8 cellular contexts compared by ENCODE assay signal in genomic region chr16:22670551-22670970, GRCh38.
DNase-seq lines count a peak whose midpoint lies in the region; ATAC-seq and TF ChIP-seq lines count a peak whose summit lies in the region.

No MANE protein-coding gene starts in this region.

- CTCF ChIA-PET in Caco-2 (lab: Charles Lee) (interaction anchor here (0.6 kb wide), 1 partner anchor 392 kb away, joined by 3 read pairs; no protein-coding TSS in a partner anchor), Panc1 (lab: Charles Lee) (no interaction called here)
- CTCF ChIA-PET in CD4-positive, alpha-beta T cell (lab: Charles Lee): no interaction called here

- in situ Hi-C loops in Panc1 (cut with HindIII; ENCODE audit: low pct_unique_long_range_greater_than_20kb, low sequenced_read_pairs): no loop called here

- POLR2A ChIA-PET in Caco-2 (lab: Charles Lee) (no interaction called here), Panc1 (lab: Charles Lee) (no interaction called here)
- POLR2A ChIA-PET in CD4-positive, alpha-beta T cell (lab: Charles Lee): no interaction called here

- intact Hi-C loops in Caco-2 (cut with micrococcal nuclease; ENCODE audit: unreplicated experiment): no loop called here
- intact Hi-C loops in Panc1 (cut with micrococcal nuclease; ENCODE audit: unreplicated experiment): no loop called here
- intact Hi-C loops in CD4-positive, alpha-beta T cell (cut with DNase I, micrococcal nuclease): no loop called here

- H3K4me1 ChIP-seq in Caco-2: no peaks in the 10 kb centered on the region
- H3K4me1 ChIP-seq in Panc1 (ENCODE audit: control insufficient read depth, insufficient read depth, low read length): no peaks in the 10 kb centered on the region

- BruUV-seq in Caco-2 (replicated peaks; lab: Mats Ljungman, UMichigan) (no TSS peak), Panc1 (replicated peaks; lab: Mats Ljungman, UMichigan) (no TSS peak)

- DNase-seq in Caco-2 (peak; percentile 58 to 71), Panc1 (ENCODE audit: low read depth, low spot score) (no peak), islet precursor cell (peak; percentile 74), NCI-H345 (lab: John Stamatoyannopoulos, UW) (no peak), chondrocyte (ENCODE audit: low spot score) (no peak)
- no peak for DNase-seq in CD4-positive, alpha-beta T cell

- H3K36me3 ChIP-seq in Caco-2 (ENCODE audit: control insufficient read depth, insufficient read depth, low read length) (no peaks in the 10 kb centered on the region), Panc1 (ENCODE audit: control insufficient read depth, insufficient read depth, low read length) (no peaks in the 10 kb centered on the region)

- H3K27ac Mint-ChIP-seq in Caco-2 (ENCODE audit: unreplicated experiment): no peak overlapping the region
- H3K27ac Mint-ChIP-seq in CD4-positive, alpha-beta T cell: no peak overlapping the region
- no peak overlapping the region for H3K27ac Mint-ChIP-seq in chondrocyte (ENCODE audit: unreplicated experiment)

- H3K4me1 Mint-ChIP-seq in Caco-2 (ENCODE audit: low read depth, unreplicated experiment): no peaks in the 10 kb centered on the region
- no peaks in the 10 kb centered on the region for H3K4me1 Mint-ChIP-seq in CD4-positive, alpha-beta T cell (ENCODE audit: low read depth)
- no peaks in the 10 kb centered on the region for H3K4me1 Mint-ChIP-seq in chondrocyte (ENCODE audit: low read depth)

- H3K27me3 Mint-ChIP-seq in Caco-2 (ENCODE audit: insufficient read depth, unreplicated experiment) (no peaks in the 10 kb centered on the region), chondrocyte (ENCODE audit: low read depth) (peaks cover 2% of the 10 kb centered on the region)
- peaks cover 4% of the 10 kb centered on the region for H3K27me3 Mint-ChIP-seq in CD4-positive, alpha-beta T cell

- H3K4me3 ChIP-seq in Caco-2 (ENCODE audit: low read depth, low read length): no peak overlapping the region
- H3K4me3 ChIP-seq in Panc1 (ENCODE audit: low read depth in 2 of 2, low read length in 2 of 2): no peak overlapping the region

- H3K9me3 Mint-ChIP-seq in Caco-2 (ENCODE audit: unreplicated experiment) (no peaks in the 10 kb centered on the region), chondrocyte (ENCODE audit: low read depth) (no peaks in the 10 kb centered on the region)
- no peaks in the 10 kb centered on the region for H3K9me3 Mint-ChIP-seq in CD4-positive, alpha-beta T cell

- no peaks in the 10 kb centered on the region for H3K9me3 ChIP-seq in Caco-2
- no peaks in the 10 kb centered on the region for H3K9me3 ChIP-seq in Panc1 (ENCODE audit: control insufficient read depth, insufficient read depth, low read depth, low read length)
- no peaks in the 10 kb centered on the region for H3K9me3 ChIP-seq in CD4-positive, alpha-beta T cell (ENCODE audit: control insufficient read depth, low read length)

- ATAC-seq in GM18907 (IDR thresholded peaks at IDR 0.05; ENCODE audit: unreplicated experiment): peak; percentile 55
- 0 out of 2 replicates have a peak, but pooled peaks have one; percentile 68 for ATAC-seq in Panc1
- ATAC-seq in HG02981 (IDR thresholded peaks at IDR 0.05; ENCODE audit: unreplicated experiment): no peak
- no peak for ATAC-seq in CD4-positive, alpha-beta T cell (ENCODE audit: poor library complexity)

- no peak for TF ChIP-seq CTCF in Caco-2 (IDR thresholded peaks at IDR 0.05; ENCODE audit: insufficient read depth in 1 of 2, low read depth in 1 of 2, low read length in 1 of 2, severe bottlenecking in 1 of 2, unreplicated experiment in 1 of 2)
- TF ChIP-seq CTCF in Panc1 (IDR thresholded peaks at IDR 0.05): no peak
- no peak for TF ChIP-seq CTCF in CD4-positive, alpha-beta T cell (IDR thresholded peaks at IDR 0.05)
- TF ChIP-seq CTCF in chondrocyte (IDR thresholded peaks at IDR 0.05): no peak

- H3K36me3 Mint-ChIP-seq in Caco-2 (ENCODE audit: insufficient read depth, unreplicated experiment) (no peaks in the 10 kb centered on the region), chondrocyte (ENCODE audit: low read depth) (no peaks in the 10 kb centered on the region)
- no peaks in the 10 kb centered on the region for H3K36me3 Mint-ChIP-seq in CD4-positive, alpha-beta T cell (ENCODE audit: low read depth)

- H3K4me3 Mint-ChIP-seq in Caco-2 (ENCODE audit: unreplicated experiment): no peak overlapping the region
- H3K4me3 Mint-ChIP-seq in CD4-positive, alpha-beta T cell: no peak overlapping the region
- H3K4me3 Mint-ChIP-seq in chondrocyte (ENCODE audit: unreplicated experiment): no peak overlapping the region

- peaks cover 2% of the 10 kb centered on the region; the same call in 1 of the 2 replicates for H3K27me3 ChIP-seq in Caco-2 (replicated peaks; ENCODE audit: control insufficient read depth, insufficient read depth, low read length)
- H3K27me3 ChIP-seq in Panc1 (ENCODE audit: control insufficient read depth, insufficient read depth, low read length): peaks cover 20% of the 10 kb centered on the region
- peaks cover 15% of the 10 kb centered on the region for H3K27me3 ChIP-seq in CD4-positive, alpha-beta T cell (ENCODE audit: control insufficient read depth, insufficient read depth, low read length)

- no peak overlapping the region for H3K27ac ChIP-seq in Panc1 (ENCODE audit: low read length)
- no peak overlapping the region for H3K27ac ChIP-seq in CD4-positive, alpha-beta T cell (ENCODE audit: low read depth, low read length)

Comparison
In these comparisons a context has a peak if more than half of its experiments do, and no peak if none do; other contexts are left out.
1. DNase-seq: peak in Caco-2 (2 of 2) and islet precursor cell (single experiment); none in Panc1 (single experiment), CD4-positive, alpha-beta T cell (0 of 10), NCI-H345 (single experiment) and chondrocyte (single experiment).
2. ATAC-seq: peak in GM18907 (single experiment) and Panc1 (single experiment); none in HG02981 (single experiment) and CD4-positive, alpha-beta T cell (single experiment).